ENCODE assay signal across 15 cellular contexts in the genomic region with DNA sequence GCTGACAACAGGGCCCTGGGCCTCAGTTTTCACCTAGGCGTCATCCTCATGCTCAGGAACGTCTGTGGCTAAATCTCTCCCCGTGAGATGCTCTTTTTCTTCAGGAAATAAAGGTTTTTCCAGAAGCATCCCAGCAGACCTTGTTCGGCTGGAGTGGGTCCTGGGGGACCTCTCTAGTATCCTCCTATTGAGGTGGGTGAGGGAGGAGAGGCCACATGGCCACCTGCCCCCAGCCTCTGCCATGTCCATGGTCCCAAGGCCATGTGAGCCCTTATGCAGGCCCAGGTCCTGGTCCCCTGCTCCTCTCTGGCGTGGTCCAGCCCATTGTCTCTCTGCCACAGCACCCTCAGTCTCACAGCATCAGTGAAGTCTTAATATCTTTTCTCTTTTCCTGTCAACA. TPM values are rescaled to one million over a fixed set of nuclear protein-coding genes. Genes with fewer than 3 reads are reported as not detected.
DNase-seq lines count a peak whose midpoint lies in the region; ATAC-seq, FAIRE-seq and TF ChIP-seq lines count a peak whose summit lies in the region.
"Had no signal": no experiment of that assay in that cellular context is flagged by ENCODE, and none has a peak within 500 bp of the region (broad histone marks: within the 10 kb centered on the region; RNA-seq: fewer than 3 reads in every experiment).

No MANE protein-coding gene starts in this region.

- H3K9me3 ChIP-seq in Panc1 (ENCODE audit: control insufficient read depth, insufficient read depth, low read depth, low read length) (no peaks in the 10 kb centered on the region), RWPE2 (ENCODE audit: severe bottlenecking) (no peaks in the 10 kb centered on the region), kidney (ENCODE audit: control insufficient read depth in 1 of 2, low read length in 2 of 2) (peaks cover 0 to 6% of the 10 kb centered on the region in 2 donors), psoas muscle (peaks cover 5% of the 10 kb centered on the region), upper lobe of left lung (no peaks in the 10 kb centered on the region)

- TF ChIP-seq CTCF in Panc1 (IDR thresholded peaks at IDR 0.05) (no peak), RWPE2 (IDR thresholded peaks at IDR 0.05; ENCODE audit: poor library complexity, severe bottlenecking) (no peak), kidney (IDR thresholded peaks at IDR 0.05; ENCODE audit: borderline replicate concordance, extremely low read depth, insufficient read depth) (no peak), psoas muscle (IDR thresholded peaks at IDR 0.05) (no peak), upper lobe of left lung (IDR thresholded peaks at IDR 0.05) (no peak)

- intact Hi-C loops in Panc1 (cut with micrococcal nuclease; ENCODE audit: unreplicated experiment) = no loop called here
- intact Hi-C loops in kidney (cut with DNase I) = no loop called here
- intact Hi-C loops in psoas muscle (cut with DNase I) = no loop called here
- intact Hi-C loops in left ventricle myocardium superior (cut with micrococcal nuclease) = no loop called here

- CTCF ChIA-PET in Panc1 (lab: Charles Lee) = no interaction called here

- no peak for TF ChIP-seq POLR2A in upper lobe of left lung (IDR thresholded peaks at IDR 0.05)

- POLR2A ChIA-PET in Panc1 (lab: Charles Lee) = no interaction called here

- in situ Hi-C loops in Panc1 (cut with HindIII; ENCODE audit: low pct_unique_long_range_greater_than_20kb, low sequenced_read_pairs) = no loop called here

- ATAC-seq in Panc1 = 0 out of 2 replicates have a peak, but pooled peaks have one; percentile 30
- no peak for ATAC-seq in RWPE2 (ENCODE audit: low read depth)
- no peak for ATAC-seq in psoas muscle
- no peak for ATAC-seq in left ventricle myocardium superior
- ATAC-seq in upper lobe of left lung (ENCODE audit: low FRiP score in 2 of 2) = no peak
- no peak for ATAC-seq in HG02678 (IDR thresholded peaks at IDR 0.05; ENCODE audit: unreplicated experiment)
- ATAC-seq: GM23338 had no signal

- FAIRE-seq in kidney (lab: Jason Lieb, UNC) = no peak
- FAIRE-seq: A204.1, GM12891 had no signal

- no peaks in the 10 kb centered on the region for H3K36me3 ChIP-seq in Panc1 (ENCODE audit: control insufficient read depth, insufficient read depth, low read length)
- peaks cover 7% of the 10 kb centered on the region for H3K36me3 ChIP-seq in RWPE2 (ENCODE audit: low read depth)
- H3K36me3 ChIP-seq in kidney (ENCODE audit: control insufficient read depth in 1 of 2, insufficient read depth in 2 of 2, low read length in 2 of 2) = peaks cover 7 to 11% of the 10 kb centered on the region in 2 donors
- H3K36me3 ChIP-seq in psoas muscle (ENCODE audit: insufficient read depth in 1 of 2, low read depth in 1 of 2) = peaks cover 0 to 20% of the 10 kb centered on the region in 2 donors
- peaks cover 0 to 20% (median 6%) of the 10 kb centered on the region in 4 donors for H3K36me3 ChIP-seq in upper lobe of left lung

- no TSS peak for BruUV-seq in Panc1 (replicated peaks; lab: Mats Ljungman, UMichigan)

- 92 to 96% (median 93%) methylated on average over 5 of the region's 5 CpGs for WGBS in psoas muscle, 3 donors
- WGBS in upper lobe of left lung, 2 donors = 91 to 98% methylated on average over 4 to 5 of the region's 5 CpGs

- H3K9ac ChIP-seq in kidney (ENCODE audit: low read length in 2 of 2) = no peak overlapping the region

- H3K27me3 ChIP-seq in Panc1 (ENCODE audit: control insufficient read depth, insufficient read depth, low read length) (no peaks in the 10 kb centered on the region), RWPE2 (ENCODE audit: insufficient read depth, poor library complexity, severe bottlenecking) (no peaks in the 10 kb centered on the region), psoas muscle (ENCODE audit: insufficient read depth in 3 of 3, low read length in 2 of 3) (no peaks in the 10 kb centered on the region), upper lobe of left lung (no peaks in the 10 kb centered on the region)

- H3K4me3 ChIP-seq in Panc1 (ENCODE audit: low read depth in 2 of 2, low read length in 2 of 2) (no peak overlapping the region), RWPE2 (ENCODE audit: severe bottlenecking) (no peak overlapping the region), kidney (ENCODE audit: low read length in 2 of 2) (no peak overlapping the region), psoas muscle (no peak overlapping the region), upper lobe of left lung (no peak overlapping the region)
- H3K4me3 ChIP-seq: GM23338 had no signal

- H3K4me1 ChIP-seq in Panc1 (ENCODE audit: control insufficient read depth, insufficient read depth, low read length) = no peaks in the 10 kb centered on the region
- H3K4me1 ChIP-seq in RWPE2 (ENCODE audit: insufficient read depth, poor library complexity, severe bottlenecking) = no peaks in the 10 kb centered on the region
- H3K4me1 ChIP-seq in kidney (ENCODE audit: control insufficient read depth in 1 of 2, insufficient read depth in 1 of 2, low read depth in 1 of 2, low read length in 2 of 2) = no peaks in the 10 kb centered on the region
- peaks cover 10% of the 10 kb centered on the region for H3K4me1 ChIP-seq in psoas muscle
- no peaks in the 10 kb centered on the region for H3K4me1 ChIP-seq in upper lobe of left lung

- no peak for TF ChIP-seq EP300 in upper lobe of left lung (IDR thresholded peaks at IDR 0.05)

- DNase-seq in Panc1 (ENCODE audit: low read depth, low spot score) (no peak), RWPE2 (ENCODE audit: low spot score) (peak; percentile 23), kidney (peak; percentile 29), psoas muscle (no peak), left ventricle myocardium superior (no peak), upper lobe of left lung (no peak)
- no peak for DNase-seq in activated effector memory CD4-positive, alpha-beta T cell treated with Interleukin-2 at 50 U/mL for 16 hours
- DNase-seq: C1 segment of cervical spinal cord; Calu3; CD4-positive, alpha-beta T cell; DMS79 had no signal

- H3K27ac ChIP-seq in Panc1 (ENCODE audit: low read length) (no peak overlapping the region), RWPE2 (ENCODE audit: poor library complexity, severe bottlenecking) (no peak overlapping the region), kidney (ENCODE audit: low read depth in 2 of 2, low read length in 2 of 2) (no peak overlapping the region), psoas muscle (peak overlapping the region; percentile 50), upper lobe of left lung (no peak overlapping the region)

RNA-seq across cellular contexts. Expression of a gene that starts 22.0 kb away (rescaled TPM):
- 23.4 TPM for total RNA-seq in Panc1 (2021; ENCODE audit: unreplicated experiment)
- polyA plus RNA-seq in Panc1 (2012; ENCODE audit: insufficient read length) = 41.1 TPM
- total RNA-seq in kidney = 28.4 TPM
- 27.2 TPM for polyA plus RNA-seq in kidney (ENCODE audit: insufficient read depth, low read depth, low replicate concordance)
- total RNA-seq in psoas muscle = 10 to 100 TPM in 2 of 4 donors, 1 to 10 TPM in 2; 6.5 to 10.8 (median 8.7) TPM
- polyA plus RNA-seq in psoas muscle = 10 to 100 TPM in 1 of 3 donors, 1 to 10 TPM in 2; 8.0 to 11.0 (median 8.2) TPM
- total RNA-seq in left ventricle myocardium superior = 16.2 TPM
- total RNA-seq in upper lobe of left lung = 10 to 100 TPM; 14.2 to 32.5 (median 22.3) TPM

RNA-seq across cellular contexts. Expression of a gene that starts 22.2 kb away (rescaled TPM):
- total RNA-seq in Panc1 (2021; ENCODE audit: unreplicated experiment) (59.7 TPM), kidney (54.0 TPM), psoas muscle (10 to 100 TPM in 3 of 4 donors, 1 to 10 TPM in 1; 9.9 to 14.0 (median 11.5) TPM), left ventricle myocardium superior (27.4 TPM), upper lobe of left lung (10 to 100 TPM; 31.2 to 72.6 (median 46.9) TPM)
- polyA plus RNA-seq in Panc1 (2012; ENCODE audit: insufficient read length) = 98.5 TPM
- polyA plus RNA-seq in kidney (ENCODE audit: insufficient read depth, low read depth, low replicate concordance) (37.3 TPM), psoas muscle (10 to 100 TPM in 2 of 3 donors, 1 to 10 TPM in 1; 8.8 to 14.1 (median 11.6) TPM)

RNA-seq across cellular contexts. Expression of a gene that starts 42.6 kb away (rescaled TPM):
- total RNA-seq in Panc1 (2021; ENCODE audit: unreplicated experiment) (17.3 TPM), kidney (12.9 TPM), psoas muscle (1 to 10 TPM; 5.9 to 9.0 (median 8.3) TPM), left ventricle myocardium superior (4.6 TPM), upper lobe of left lung (10 to 100 TPM; 10.8 to 19.9 (median 15.5) TPM)
- polyA plus RNA-seq in Panc1 (2012; ENCODE audit: insufficient read length) = 11.6 TPM
- polyA plus RNA-seq in kidney (ENCODE audit: insufficient read depth, low read depth, low replicate concordance) (2.1 TPM), psoas muscle (10 to 100 TPM in 1 of 3 donors, 1 to 10 TPM in 2; 3.3 to 17.9 (median 7.5) TPM)

Comparison
In these comparisons a context has a peak if more than half of its experiments do, and no peak if none do; other contexts are left out.
1. DNase-seq: peak in RWPE2 (single experiment) and kidney (single experiment); none in Panc1 (single experiment), psoas muscle (0 of 2), left ventricle myocardium superior (single experiment), upper lobe of left lung (0 of 2) and activated effector memory CD4-positive, alpha-beta T cell treated with Interleukin-2 at 50 U/mL for 16 hours (single experiment).